In the genomic region with DNA sequence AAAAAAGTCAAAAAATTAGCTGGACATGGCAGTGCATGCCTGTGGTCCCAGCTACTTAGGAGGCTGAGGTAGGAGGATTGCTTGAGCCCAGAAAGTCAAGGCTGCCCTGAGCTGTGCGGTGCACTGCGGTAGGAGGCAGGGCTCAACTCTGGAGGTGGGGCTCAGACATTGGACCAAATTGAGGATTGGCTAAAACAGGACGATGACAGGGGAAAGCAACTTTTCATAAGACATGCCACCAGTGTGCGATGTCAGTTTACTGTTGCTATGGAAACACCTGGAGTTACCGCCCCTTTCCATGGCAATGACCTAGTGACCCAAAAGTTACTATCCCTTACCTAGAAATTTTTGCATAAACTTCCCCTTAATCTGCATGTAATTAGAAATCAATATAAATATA, we compare ENCODE assay signal across 24 cellular contexts.
DNase-seq lines count a peak whose midpoint lies in the region; TF ChIP-seq lines count a peak whose summit lies in the region.
"Had no signal": no experiment of that assay in that cellular context is flagged by ENCODE, and none has a peak within 500 bp of the region (broad histone marks: within the 10 kb centered on the region; RNA-seq: fewer than 3 reads in every experiment).

No MANE protein-coding gene starts in this region.

- H3K27ac Mint-ChIP-seq in brain (peak overlapping the region in 3 of 5 experiments; percentile 13 to 86 (median 58)), progenitor cell of endocrine pancreas (peak overlapping the region; percentile 1)
- H3K27ac Mint-ChIP-seq: activated CD8-positive, alpha-beta memory T cell treated with anti-CD3 and anti-CD28 coated beads, Interleukin-2, amount 10 ng/mL, durations not matched to agents 7 days and 5 days; activated T-cell treated with anti-CD3 and anti-CD28 coated beads, Interleukin-2, amount 50 U/mL, for 72 hours; nephron had no signal

- H3K27me3 Mint-ChIP-seq in brain (peaks cover 26% of the 10 kb centered on the region), progenitor cell of endocrine pancreas (peaks cover 24% of the 10 kb centered on the region)

- H3K4me3 ChIP-seq in tibial nerve (no peak overlapping the region), lower leg skin (ENCODE audit: low read depth, poor library complexity, severe bottlenecking) (no peak overlapping the region)
- H3K4me3 ChIP-seq: gastrocnemius medialis, upper lobe of right lung had no signal

- peak overlapping the region in 1 of 5 experiments; percentile 9 for H3K4me3 Mint-ChIP-seq in brain
- no peak overlapping the region for H3K4me3 Mint-ChIP-seq in progenitor cell of endocrine pancreas (ENCODE audit: low read depth)
- H3K4me3 Mint-ChIP-seq: activated CD8-positive, alpha-beta memory T cell treated with anti-CD3 and anti-CD28 coated beads, Interleukin-2, amount 10 ng/mL, durations not matched to agents 7 days and 5 days; activated T-cell treated with anti-CD3 and anti-CD28 coated beads, Interleukin-2, amount 50 U/mL, for 72 hours; nephron; stimulated activated naive CD8-positive, alpha-beta T cell treated with anti-CD3 and anti-CD28 coated beads, Interleukin-15, amount 100 ng/mL, for 72 hours had no signal

- intact Hi-C loops in lower leg skin (cut with DNase I; ENCODE audit: low total_unique reads) = no loop called here

- DNase-seq in NCI-H2227 (lab: John Stamatoyannopoulos, UW; ENCODE audit: unreplicated experiment) (peak; percentile 20), NCI-H2227 treated with DMSO at 0.1 percent for 48 hours (lab: John Stamatoyannopoulos, UW) (no peak), NAMALWA (ENCODE audit: low spot score) (peak; percentile 76), progenitor cell of endocrine pancreas (ENCODE audit: low spot score, unreplicated experiment) (no peak), amniotic stem cell (lab: John Stamatoyannopoulos, UW) (no peak), tibial nerve (ENCODE audit: low spot score in 2 of 2) (no peak), lower leg skin (ENCODE audit: low spot score in 2 of 2) (no peak)
- DNase-seq: activated CD4-positive, alpha-beta T cell treated with anti-CD3 and anti-CD28 coated beads, Interleukin-2, amount 50 U/mL, for 1 hour; activated CD8-positive, alpha-beta memory T cell treated with anti-CD3 and anti-CD28 coated beads, Interleukin-2, amount 10 ng/mL, durations not matched to agents 7 days and 5 days; activated naive CD4-positive, alpha-beta T cell treated with Interleukin-2 at 50 U/mL for 16 hours; activated T-cell treated with anti-CD3 and anti-CD28 coated beads, Interleukin-2, amount 50 U/mL, for 72 hours; amygdala; cortex of kidney; gastrocnemius medialis; hippocampal formation; IMR-90; left ventricle myocardium superior; stimulated activated naive CD8-positive, alpha-beta T cell treated with anti-CD3 and anti-CD28 coated beads, Interleukin-15, amount 100 ng/mL, for 72 hours; upper lobe of right lung had no signal

- no peaks in the 10 kb centered on the region for H3K36me3 ChIP-seq in tibial nerve
- H3K36me3 ChIP-seq: BE2C, gastrocnemius medialis, upper lobe of right lung had no signal

- TF ChIP-seq CTCF in brain (conservative IDR thresholded peaks at IDR 0.05) = no peak
- TF ChIP-seq CTCF in progenitor cell of endocrine pancreas (IDR thresholded peaks at IDR 0.05; ENCODE audit: unreplicated experiment) = no peak
- TF ChIP-seq CTCF in tibial nerve (IDR thresholded peaks at IDR 0.05) = no peak
- TF ChIP-seq CTCF in lower leg skin (IDR thresholded peaks at IDR 0.05) = no peak

- WGBS in tibial nerve, 2 donors = 81 to 83% methylated on average over 5 of the region's 5 CpGs
- WGBS in lower leg skin, 2 donors = 65 to 78% methylated on average over 5 of the region's 5 CpGs

- H3K27me3 ChIP-seq in tibial nerve = peaks cover 0 to 34% of the 10 kb centered on the region in 2 donors
- H3K27me3 ChIP-seq: BE2C had no signal

- TF ChIP-seq EP300 in tibial nerve (IDR thresholded peaks at IDR 0.05) = no peak

- H3K9me3 Mint-ChIP-seq in brain (peaks cover 0 to 21% (median 0%) of the 10 kb centered on the region in 5 experiments), progenitor cell of endocrine pancreas (ENCODE audit: low read depth) (no peaks in the 10 kb centered on the region)
- H3K9me3 Mint-ChIP-seq: activated T-cell treated with anti-CD3 and anti-CD28 coated beads, Interleukin-2, amount 50 U/mL, for 72 hours; stimulated activated naive CD8-positive, alpha-beta T cell treated with anti-CD3 and anti-CD28 coated beads, Interleukin-15, amount 100 ng/mL, for 72 hours had no signal

- TF ChIP-seq POLR2A in tibial nerve (IDR thresholded peaks at IDR 0.05) (no peak), lower leg skin (IDR thresholded peaks at IDR 0.05) (no peak)

- H3K27ac ChIP-seq in tibial nerve = no peak overlapping the region
- H3K27ac ChIP-seq: gastrocnemius medialis, parathyroid adenoma, upper lobe of right lung had no signal

- no peaks in the 10 kb centered on the region for H3K9me3 ChIP-seq in tibial nerve
- H3K9me3 ChIP-seq: BE2C, gastrocnemius medialis, SK-N-SH, upper lobe of right lung had no signal

- H3K4me1 Mint-ChIP-seq in brain (peaks cover 40% of the 10 kb centered on the region), progenitor cell of endocrine pancreas (ENCODE audit: low read depth) (peaks cover 9% of the 10 kb centered on the region)
- H3K4me1 Mint-ChIP-seq: activated CD8-positive, alpha-beta memory T cell treated with anti-CD3 and anti-CD28 coated beads, Interleukin-2, amount 10 ng/mL, durations not matched to agents 7 days and 5 days; nephron had no signal

- no peaks in the 10 kb centered on the region for H3K4me1 ChIP-seq in tibial nerve
- H3K4me1 ChIP-seq: gastrocnemius medialis, parathyroid adenoma, upper lobe of right lung had no signal

- H3K36me3 Mint-ChIP-seq in brain (no peaks in the 10 kb centered on the region), progenitor cell of endocrine pancreas (ENCODE audit: insufficient read depth) (no peaks in the 10 kb centered on the region)
- H3K36me3 Mint-ChIP-seq: activated CD8-positive, alpha-beta memory T cell treated with anti-CD3 and anti-CD28 coated beads, Interleukin-2, amount 10 ng/mL, durations not matched to agents 7 days and 5 days had no signal

Comparison
In these comparisons a context has a peak if more than half of its experiments do, and no peak if none do; other contexts are left out.
1. DNase-seq: peak in NCI-H2227 (single experiment) and NAMALWA (single experiment); none in NCI-H2227 treated with DMSO at 0.1 percent for 48 hours (single experiment), progenitor cell of endocrine pancreas (single experiment), amniotic stem cell (single experiment), tibial nerve (0 of 2) and lower leg skin (0 of 2).